In the genomic region with DNA sequence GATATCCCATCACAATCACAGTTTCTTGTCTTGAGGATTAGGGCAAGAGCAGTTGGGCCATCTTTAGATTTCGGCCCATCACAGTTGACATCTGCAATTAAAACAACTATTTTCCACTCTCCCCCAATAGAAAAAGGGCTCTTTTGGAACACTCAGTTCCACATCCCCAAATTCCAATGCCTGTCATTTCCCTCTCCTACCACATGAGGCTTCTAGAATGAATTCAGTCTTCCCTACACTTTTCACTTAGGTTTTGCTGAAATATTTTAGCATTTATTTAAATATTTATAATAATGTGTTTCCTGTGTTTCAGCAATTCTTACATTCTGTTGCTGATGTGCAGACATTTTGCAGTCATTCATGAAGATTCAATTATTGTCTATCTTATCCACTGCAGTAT, we compare ENCODE assay signal across 16 cellular contexts.
DNase-seq lines count a peak whose midpoint lies in the region; ATAC-seq and TF ChIP-seq lines count a peak whose summit lies in the region.
"Had no signal": no experiment of that assay in that cellular context is flagged by ENCODE, and none has a peak within 500 bp of the region (broad histone marks: within the 10 kb centered on the region; RNA-seq: fewer than 3 reads in every experiment).

No MANE protein-coding gene starts in this region.

- H2AFZ ChIP-seq in PC-3 (ENCODE audit: low read length), result no peak overlapping the region
- H2AFZ ChIP-seq in neural progenitor cell (replicated peaks), result no peak overlapping the region

- TF ChIP-seq CTCF in C4-2B (conservative IDR thresholded peaks at IDR 0.05) (peak; percentile 30), PC-3 (conservative IDR thresholded peaks at IDR 0.05; ENCODE audit: low read depth, low read length) (peak; percentile 53), endothelial cell (IDR thresholded peaks at IDR 0.05; ENCODE audit: unreplicated experiment) (peak; percentile 36), neural progenitor cell (IDR thresholded peaks at IDR 0.05) (peak; percentile 25)

- H3K9ac ChIP-seq in PC-3 (ENCODE audit: low read length), result no peak overlapping the region
- no peak overlapping the region for H3K9ac ChIP-seq in neural progenitor cell
- H3K9ac ChIP-seq: BLaER1 treated with 17β-estradiol and CSF1 and Interleukin-3, amounts not matched to agents 10 nM and 100 nM had no signal

- ATAC-seq in PC-3 (peak; percentile 65), GM18907 (IDR thresholded peaks at IDR 0.05; ENCODE audit: unreplicated experiment) (no peak)
- ATAC-seq: pancreas had no signal

- CTCF ChIA-PET in PC-3 (lab: Charles Lee), result no interaction called here

- H3K27ac ChIP-seq in C4-2B, result no peak overlapping the region
- H3K27ac ChIP-seq in PC-3 (ENCODE audit: low read length), result peak overlapping the region; percentile 36
- H3K27ac ChIP-seq in neural progenitor cell, result no peak overlapping the region
- H3K27ac ChIP-seq: BLaER1 treated with 17β-estradiol and CSF1 and Interleukin-3, amounts not matched to agents 10 nM and 100 nM; left ventricle myocardium inferior; pancreas; skin epidermis had no signal

- no peaks in the 10 kb centered on the region for H3K4me1 Mint-ChIP-seq in endothelial cell (ENCODE audit: unreplicated experiment)
- no peaks in the 10 kb centered on the region for H3K4me1 Mint-ChIP-seq in neural progenitor cell
- H3K4me1 Mint-ChIP-seq: activated naive CD4-positive, alpha-beta T cell treated with anti-CD3 and anti-CD28 coated beads, Interleukin-2, amount 10 ng/mL, durations not matched to agents 7 days and 5 days had no signal

- H3K9me2 ChIP-seq in PC-3 (replicated peaks; ENCODE audit: low read length), result no peaks in the 10 kb centered on the region

- H3K9me3 Mint-ChIP-seq in endothelial cell (ENCODE audit: unreplicated experiment), result no peaks in the 10 kb centered on the region
- no peaks in the 10 kb centered on the region for H3K9me3 Mint-ChIP-seq in neural progenitor cell
- H3K9me3 Mint-ChIP-seq: activated naive CD4-positive, alpha-beta T cell treated with anti-CD3 and anti-CD28 coated beads, Interleukin-2, amount 10 ng/mL, durations not matched to agents 7 days and 5 days had no signal

- H3K27me3 ChIP-seq in PC-3 (ENCODE audit: low read length), result no peaks in the 10 kb centered on the region
- no peaks in the 10 kb centered on the region for H3K27me3 ChIP-seq in neural progenitor cell
- H3K27me3 ChIP-seq: BLaER1 treated with 17β-estradiol and CSF1 and Interleukin-3, amounts not matched to agents 10 nM and 100 nM; pancreas had no signal

- H3K4me2 ChIP-seq in PC-3 (ENCODE audit: low read length) (peak overlapping the region; percentile 14; the same call in 1 of the 2 replicates), neural progenitor cell (no peak overlapping the region)
- H3K4me2 ChIP-seq: BLaER1 treated with 17β-estradiol and CSF1 and Interleukin-3, amounts not matched to agents 10 nM and 100 nM had no signal

- H3K4me1 ChIP-seq in PC-3 (ENCODE audit: insufficient read depth, low read length) (peaks cover 18% of the 10 kb centered on the region), neural progenitor cell (peaks cover 2% of the 10 kb centered on the region)
- H3K4me1 ChIP-seq: left ventricle myocardium inferior, pancreas had no signal

- H3K27ac Mint-ChIP-seq in endothelial cell (ENCODE audit: unreplicated experiment), result no peak overlapping the region
- H3K27ac Mint-ChIP-seq in neural progenitor cell, result no peak overlapping the region
- H3K27ac Mint-ChIP-seq: activated naive CD4-positive, alpha-beta T cell treated with anti-CD3 and anti-CD28 coated beads, Interleukin-2, amount 10 ng/mL, durations not matched to agents 7 days and 5 days had no signal

- no peaks in the 10 kb centered on the region for H3K36me3 ChIP-seq in PC-3 (ENCODE audit: low read depth, low read length)
- no peaks in the 10 kb centered on the region for H3K36me3 ChIP-seq in neural progenitor cell
- H3K36me3 ChIP-seq: BLaER1 treated with 17β-estradiol and CSF1 and Interleukin-3, amounts not matched to agents 10 nM and 100 nM; left ventricle myocardium inferior; pancreas had no signal

- H3K9me3 ChIP-seq in PC-3 (ENCODE audit: low read length), result no peaks in the 10 kb centered on the region
- H3K9me3 ChIP-seq in neural progenitor cell (ENCODE audit: low read depth), result no peaks in the 10 kb centered on the region
- H3K9me3 ChIP-seq: left ventricle myocardium inferior, pancreas had no signal

- no peaks in the 10 kb centered on the region for H3K79me2 ChIP-seq in PC-3 (ENCODE audit: low read length)
- H3K79me2 ChIP-seq in neural progenitor cell (ENCODE audit: low read depth), result no peaks in the 10 kb centered on the region

- DNase-seq in PC-3 (peak; percentile 42), endothelial cell (ENCODE audit: low spot score) (no peak), neural progenitor cell (ENCODE audit: low spot score) (peak; percentile 2), SKM-1 treated with dmso at 0.1 percent for 144 hours (lab: John Stamatoyannopoulos, UW; ENCODE audit: unreplicated experiment) (no peak), posterior vena cava (ENCODE audit: low spot score) (no peak)
- DNase-seq: activated CD4-positive, alpha-beta T cell treated with anti-CD3 and anti-CD28 coated beads, Interleukin-2, amount 50 U/mL, for 48 hours; activated naive CD4-positive, alpha-beta T cell treated with anti-CD3 and anti-CD28 coated beads, Interleukin-2, amount 10 ng/mL, durations not matched to agents 7 days and 5 days; left ventricle myocardium inferior; NCI-H1417 treated with DMSO at 0.1 percent for 48 hours; NCI-H2171 treated with DMSO at 0.1 percent for 48 hours; pancreas; stimulated activated CD4-positive, alpha-beta T cell treated with anti-CD3 and anti-CD28 coated beads, Interleukin-4, amount 100 ng/mL, for 24 hours had no signal

- H3K4me3 ChIP-seq in PC-3 (ENCODE audit: low read length), result no peak overlapping the region
- no peak overlapping the region for H3K4me3 ChIP-seq in neural progenitor cell
- H3K4me3 ChIP-seq: BLaER1 treated with 17β-estradiol and CSF1 and Interleukin-3, amounts not matched to agents 10 nM and 100 nM; left ventricle myocardium inferior; pancreas; skin epidermis had no signal

- intact Hi-C loops in PC-3 (cut with micrococcal nuclease), result loop anchor here (1.0 kb wide), 1 partner anchor 36 kb away; no protein-coding TSS in a partner anchor
- intact Hi-C loops in posterior vena cava (cut with DNase I), result no loop called here

- H4K20me1 ChIP-seq in PC-3 (ENCODE audit: low read length) (no peaks in the 10 kb centered on the region), neural progenitor cell (ENCODE audit: low read depth) (no peaks in the 10 kb centered on the region)
- H4K20me1 ChIP-seq: BLaER1 treated with 17β-estradiol and CSF1 and Interleukin-3, amounts not matched to agents 10 nM and 100 nM had no signal

- H3F3A ChIP-seq in PC-3 (ENCODE audit: low read length, unreplicated experiment) (peaks cover 4% of the 10 kb centered on the region), neural progenitor cell (ENCODE audit: low read depth) (no peaks in the 10 kb centered on the region)

- H3K36me3 Mint-ChIP-seq in endothelial cell (ENCODE audit: low read depth, unreplicated experiment) (no peaks in the 10 kb centered on the region), neural progenitor cell (no peaks in the 10 kb centered on the region)
- H3K36me3 Mint-ChIP-seq: activated naive CD4-positive, alpha-beta T cell treated with anti-CD3 and anti-CD28 coated beads, Interleukin-2, amount 10 ng/mL, durations not matched to agents 7 days and 5 days had no signal

- BruUV-seq in PC-3 (replicated peaks; lab: Mats Ljungman, UMichigan), result no TSS peak

- POLR2A ChIA-PET in PC-3 (lab: Charles Lee; ENCODE audit: unreplicated experiment), result no interaction called here

- H3K4me3 Mint-ChIP-seq in endothelial cell (ENCODE audit: unreplicated experiment), result no peak overlapping the region
- no peak overlapping the region for H3K4me3 Mint-ChIP-seq in neural progenitor cell
- H3K4me3 Mint-ChIP-seq: activated naive CD4-positive, alpha-beta T cell treated with anti-CD3 and anti-CD28 coated beads, Interleukin-2, amount 10 ng/mL, durations not matched to agents 7 days and 5 days had no signal

- H3K27me3 Mint-ChIP-seq in endothelial cell (ENCODE audit: unreplicated experiment), result no peaks in the 10 kb centered on the region
- H3K27me3 Mint-ChIP-seq in neural progenitor cell (ENCODE audit: insufficient read depth, low read depth), result no peaks in the 10 kb centered on the region
- H3K27me3 Mint-ChIP-seq: activated naive CD4-positive, alpha-beta T cell treated with anti-CD3 and anti-CD28 coated beads, Interleukin-2, amount 10 ng/mL, durations not matched to agents 7 days and 5 days had no signal

Comparison
In these comparisons a context has a peak if more than half of its experiments do, and no peak if none do; other contexts are left out.
1. DNase-seq: peak in PC-3 (single experiment) and neural progenitor cell (single experiment); none in endothelial cell (single experiment), SKM-1 treated with dmso at 0.1 percent for 144 hours (single experiment) and posterior vena cava (single experiment).
2. Peak in every context shown above with its lines, with median percentiles within 50 percentile points of each other: CTCF ChIP-seq.